32 cellular contexts compared by ENCODE assay signal in genomic region chr1:22376546-22376945, GRCh38.
"Had no signal": no experiment of that assay in that cellular context is flagged by ENCODE, and none has a peak within 500 bp of the region (broad histone marks: within the 10 kb centered on the region; RNA-seq: fewer than 3 reads in every experiment).

No MANE protein-coding gene starts in this region.

- H3K27ac ChIP-seq: epithelial cell of prostate, foreskin keratinocyte, gastroesophageal sphincter, heart left ventricle, hepatocyte, neural progenitor cell, parathyroid adenoma, right atrium auricular region, testis, tibial artery, upper lobe of left lung had no signal

- H3K79me2 ChIP-seq: hepatocyte, parathyroid adenoma had no signal

- H3K27me3 ChIP-seq: hepatocyte, neural progenitor cell, right atrium auricular region, testis, upper lobe of left lung had no signal

- ATAC-seq: esophagus mucosa; gastroesophageal sphincter; heart left ventricle; left colon; left ventricle myocardium superior; naive thymus-derived CD4-positive, alpha-beta T cell; sciatic nerve; stimulated activated memory B cell treated with anti-CD40 and anti-IgM and Interleukin-4, amounts not matched to agents 10 μg/mL and 1 μg/mL and 100 μg/mL, for 72 hours; stimulated activated naive CD8-positive, alpha-beta T cell treated with anti-CD3 and anti-CD28 coated beads, Interleukin-15, Interleukin-2, amounts not matched to agents 100 U/mL and 50 U/mL, for 24 hours had no signal

- H3K4me3 Mint-ChIP-seq: endodermal cell; immature natural killer cell; memory B cell; mesothelial cell of epicardium; naive thymus-derived CD4-positive, alpha-beta T cell; nephron; neural progenitor cell; stimulated activated memory B cell treated with anti-CD40 and anti-IgM and Interleukin-4, amounts not matched to agents 10 μg/mL and 1 μg/mL and 100 μg/mL, for 72 hours had no signal

- H3K9ac ChIP-seq: neural progenitor cell, parathyroid adenoma had no signal

- H3K4me1 Mint-ChIP-seq: immature natural killer cell; memory B cell; nephron; stimulated activated memory B cell treated with anti-CD40 and anti-IgM and Interleukin-4, amounts not matched to agents 10 μg/mL and 1 μg/mL and 100 μg/mL, for 72 hours had no signal

- H2AFZ ChIP-seq: hepatocyte, neural progenitor cell, parathyroid adenoma had no signal

- H3K4me3 ChIP-seq: gastroesophageal sphincter, heart left ventricle, hepatocyte, lung, mucosa of descending colon, neural progenitor cell, right atrium auricular region, testis, tibial artery, upper lobe of left lung had no signal

- H3K36me3 Mint-ChIP-seq: immature natural killer cell; memory B cell; mesothelial cell of epicardium; stimulated activated memory B cell treated with anti-CD40 and anti-IgM and Interleukin-4, amounts not matched to agents 10 μg/mL and 1 μg/mL and 100 μg/mL, for 72 hours had no signal

- H3K4me2 ChIP-seq: hepatocyte, neural progenitor cell had no signal

- H3K9me3 Mint-ChIP-seq: endodermal cell, immature natural killer cell had no signal

- H3K9me3 ChIP-seq: mucosa of descending colon, testis had no signal

- H3K27ac Mint-ChIP-seq: endodermal cell; immature natural killer cell; memory B cell; mesothelial cell of epicardium; naive thymus-derived CD4-positive, alpha-beta T cell; nephron; neural progenitor cell; progenitor cell of endocrine pancreas; stimulated activated memory B cell treated with anti-CD40 and anti-IgM and Interleukin-4, amounts not matched to agents 10 μg/mL and 1 μg/mL and 100 μg/mL, for 72 hours had no signal

- DNase-seq: effector CD8-positive, alpha-beta T cell; endodermal cell; heart left ventricle; immature natural killer cell; islet precursor cell; kidney glomerular epithelial cell; left colon; left ventricle myocardium superior; naive thymus-derived CD4-positive, alpha-beta T cell; stimulated activated CD4-positive, alpha-beta T cell treated with anti-CD3 and anti-CD28 coated beads, Interleukin-2, amount 100 ng/mL, for 24 hours; stimulated activated CD4-positive, alpha-beta T cell treated with anti-CD3 and anti-CD28 coated beads, Interleukin-4, amount 100 ng/mL, for 24 hours; stimulated activated naive CD8-positive, alpha-beta T cell treated with anti-CD3 and anti-CD28 coated beads, Interleukin-15, Interleukin-2, amounts not matched to agents 100 U/mL and 50 U/mL, for 24 hours; substantia nigra; testis; tibial artery; upper lobe of left lung had no signal

- H3K4me1 ChIP-seq: foreskin keratinocyte, gastroesophageal sphincter, heart left ventricle, parathyroid adenoma, right atrium auricular region, testis, tibial artery, upper lobe of left lung had no signal

- H3K36me3 ChIP-seq: gastroesophageal sphincter, heart left ventricle, neural progenitor cell, right atrium auricular region, tibial artery, upper lobe of left lung had no signal
